In genomic region chr20:1160496-1160895, GRCh38 we compare ENCODE assay signal across 26 cellular contexts. TPM values are rescaled to one million over a fixed set of nuclear protein-coding genes. Genes with fewer than 3 reads are reported as not detected.
DNase-seq lines count a peak whose midpoint lies in the region; ATAC-seq, FAIRE-seq and TF ChIP-seq lines count a peak whose summit lies in the region.
"Had no signal": no experiment of that assay in that cellular context is flagged by ENCODE, and none has a peak within 500 bp of the region (broad histone marks: within the 10 kb centered on the region; RNA-seq: fewer than 3 reads in every experiment).

No MANE protein-coding gene starts in this region.

- TF ChIP-seq POLR2A in HepG2 (IDR thresholded peaks at IDR 0.05; ENCODE audit: insufficient read depth in 1 of 2, low read depth in 2 of 2, low read length in 2 of 2) (no peak), right lobe of liver (IDR thresholded peaks at IDR 0.05) (no peak)

- no peak for TF ChIP-seq RAD21 in HepG2 (CRISPR knock-in tag; IDR thresholded peaks at IDR 0.05)

- POLR2A ChIA-PET in HepG2 (lab: Yijun Ruan, JAX) = no interaction called here

- peaks cover 57 to 77% of the 10 kb centered on the region in 2 experiments for H3K36me3 ChIP-seq in HepG2 (replicated peaks in 1 of 2; ENCODE audit: control insufficient read depth in 1 of 2, insufficient read depth in 2 of 2, low read length in 2 of 2)
- peaks cover 3 to 51% (median 27%) of the 10 kb centered on the region in 4 donors for H3K36me3 ChIP-seq in right lobe of liver
- H3K36me3 ChIP-seq in bronchial epithelial cell (ENCODE audit: control insufficient read depth, insufficient read depth, low read length) = peaks cover 25% of the 10 kb centered on the region
- peaks cover 35 to 83% of the 10 kb centered on the region in 2 donors for H3K36me3 ChIP-seq in neuronal stem cell (replicated peaks in 1 of 2; ENCODE audit: control insufficient read depth in 2 of 2, insufficient read depth in 2 of 2, low read length in 2 of 2)

- no peak overlapping the region for H2BK5ac ChIP-seq in neuronal stem cell (ENCODE audit: low read length)

- H2BK120ac ChIP-seq in neuronal stem cell (ENCODE audit: low read depth, low read length) = no peak overlapping the region

- H4K8ac ChIP-seq in neuronal stem cell (ENCODE audit: low read depth, low read length) = no peak overlapping the region

- TF ChIP-seq EP300 in HepG2 (IDR thresholded peaks at IDR 0.05; ENCODE audit: low read depth in 2 of 2, low read length in 2 of 2) (no peak), HepG2 (CRISPR knock-in tag; IDR thresholded peaks at IDR 0.05; ENCODE audit: borderline replicate concordance) (no peak)

- TF ChIP-seq CTCF in HepG2 (CRISPR knock-in tag; IDR thresholded peaks at IDR 0.05) = no peak
- TF ChIP-seq CTCF in right lobe of liver (IDR thresholded peaks at IDR 0.05) = no peak
- no peak for TF ChIP-seq CTCF in bronchial epithelial cell (IDR thresholded peaks at IDR 0.05; ENCODE audit: insufficient read depth, low read length, severe bottlenecking)

- H3K4ac ChIP-seq in neuronal stem cell (ENCODE audit: low read length) = no peak overlapping the region

- H2AK5ac ChIP-seq in neuronal stem cell (ENCODE audit: low read depth, low read length) = no peak overlapping the region

- no peak overlapping the region for H2BK15ac ChIP-seq in neuronal stem cell (ENCODE audit: low read length)

- H3K4me3 ChIP-seq in HepG2 (replicated peaks in 1 of 3; ENCODE audit: insufficient read depth in 1 of 3, low read depth in 2 of 3, low read length in 3 of 3) (no peak overlapping the region), right lobe of liver (no peak overlapping the region), bronchial epithelial cell (ENCODE audit: low read depth, low read length) (no peak overlapping the region), neuronal stem cell (ENCODE audit: low read length in 2 of 2) (peak overlapping the region in 1 of 2 donors; percentile 33)
- H3K4me3 ChIP-seq: GM23338 had no signal

- no TSS peak for BruUV-seq in HepG2 (replicated peaks; lab: Mats Ljungman, UMichigan)

- H2AFZ ChIP-seq in HepG2 (ENCODE audit: low read length) = no peak overlapping the region
- H2AFZ ChIP-seq in neuronal stem cell (ENCODE audit: low read length) = no peak overlapping the region
- H2AFZ ChIP-seq: GM23338 had no signal

- CTCF ChIA-PET in HepG2 (lab: Yijun Ruan, JAX; ENCODE audit: low intra/inter-chr PET ratio, low total read pairs) = no interaction called here

- H3K9me3 ChIP-seq in HepG2 (ENCODE audit: low read length) = no peaks in the 10 kb centered on the region
- H3K9me3 ChIP-seq in right lobe of liver = no peaks in the 10 kb centered on the region
- H3K9me3 ChIP-seq in neuronal stem cell (replicated peaks in 1 of 2; ENCODE audit: control insufficient read depth in 2 of 2, insufficient read depth in 1 of 2, low read depth in 1 of 2, low read length in 2 of 2) = no peaks in the 10 kb centered on the region

- DNase-seq in HepG2 (ENCODE audit: low spot score) (no peak), right lobe of liver (no peak), bronchial epithelial cell (ENCODE audit: low read depth) (no peak), neuronal stem cell (ENCODE audit: low spot score) (no peak), urothelium cell line (ENCODE audit: low spot score) (no peak), NCI-H2196 (lab: John Stamatoyannopoulos, UW; ENCODE audit: unreplicated experiment) (no peak), cerebellar nuclear complex (lab: John Stamatoyannopoulos, UW) (no peak)
- no peak for DNase-seq in stimulated activated naive CD4-positive, alpha-beta T cell (lab: John Stamatoyannopoulos, UW)
- DNase-seq: C1 segment of cervical spinal cord; Calu3; CD4-positive, alpha-beta memory T cell; COR-L47; DMS53; DMS79 treated with DMSO at 0.1 percent for 48 hours; GF-D8; H9 had no signal

- no peaks in the 10 kb centered on the region; the same call in 1 of the 2 replicates for H4K20me1 ChIP-seq in HepG2 (ENCODE audit: insufficient read depth, low read length)

- ATAC-seq in HepG2 (no peak), right lobe of liver (no peak)
- ATAC-seq: GM23338, HCT116 had no signal

- no peaks in the 10 kb centered on the region for H3K27me3 ChIP-seq in HepG2 (ENCODE audit: control insufficient read depth in 1 of 2, insufficient read depth in 2 of 2, low read length in 2 of 2)
- H3K27me3 ChIP-seq in right lobe of liver = no peaks in the 10 kb centered on the region
- H3K27me3 ChIP-seq in bronchial epithelial cell (ENCODE audit: control insufficient read depth, insufficient read depth, low read length) = no peaks in the 10 kb centered on the region
- no peaks in the 10 kb centered on the region for H3K27me3 ChIP-seq in neuronal stem cell (ENCODE audit: control insufficient read depth in 3 of 3, insufficient read depth in 3 of 3, low read depth in 1 of 3, low read length in 3 of 3)

- in situ Hi-C loops in HepG2 (cut with HindIII; ENCODE audit: extremely low pct_ligation_motif_present, low pct_unique_long_range_greater_than_20kb) = no loop called here

- WGBS in HepG2 (ENCODE audit: low lambda C conversion rate) = 99% methylated on average over 10 of the region's 10 CpGs
- 93% methylated on average over 7 of the region's 10 CpGs for WGBS in right lobe of liver (ENCODE audit: insufficient coverage, low coverage, low lambda C conversion rate, missing lambda C conversion rate)
- WGBS in neuronal stem cell (ENCODE audit: extremely low coverage in 2 of 2, insufficient read length in 2 of 2, insufficient replicate concordance in 1 of 2), 2 donors = no CpG with 5 or more reads among the region's 10 CpGs

- H4K91ac ChIP-seq in neuronal stem cell (ENCODE audit: low read depth, low read length, poor library complexity) = no peak overlapping the region

- H2BK12ac ChIP-seq in neuronal stem cell (ENCODE audit: low read length) = no peak overlapping the region

- H3K9ac ChIP-seq in HepG2 (ENCODE audit: insufficient read depth, low read depth, low read length) (no peak overlapping the region), neuronal stem cell (ENCODE audit: low read depth, low read length, poor library complexity) (no peak overlapping the region)

- H3K23ac ChIP-seq in neuronal stem cell (ENCODE audit: low read depth, low read length, poor library complexity) = peak overlapping the region; percentile 3

- H3K27ac ChIP-seq in HepG2 (ENCODE audit: extremely low read length, insufficient read depth, low read length) = no peak overlapping the region
- H3K27ac ChIP-seq in right lobe of liver = no peak overlapping the region
- H3K27ac ChIP-seq in neuronal stem cell (replicated peaks; ENCODE audit: low read length) = no peak overlapping the region

- no peaks in the 10 kb centered on the region for H3K79me1 ChIP-seq in neuronal stem cell (ENCODE audit: low read depth, low read length)

- H3K14ac ChIP-seq in neuronal stem cell (ENCODE audit: low read length) = no peak overlapping the region

- FAIRE-seq in HepG2 (lab: Jason Lieb, UNC) = no peak
- peak; percentile 47 for FAIRE-seq in bronchial epithelial cell (lab: Jason Lieb, UNC)
- FAIRE-seq in urothelium cell line (lab: Jason Lieb, UNC) = peak; percentile 32
- FAIRE-seq: GM12891, GM18507 had no signal

- H3K18ac ChIP-seq in neuronal stem cell (ENCODE audit: low read length) = no peak overlapping the region

- H3K4me1 ChIP-seq in HepG2 (ENCODE audit: insufficient read depth, low read length) (peaks cover 6% of the 10 kb centered on the region), right lobe of liver (no peaks in the 10 kb centered on the region), neuronal stem cell (ENCODE audit: control insufficient read depth in 2 of 2, insufficient read depth in 1 of 2, low read depth in 1 of 2, low read length in 2 of 2) (no peaks in the 10 kb centered on the region)

- intact Hi-C loops in HepG2 (cut with micrococcal nuclease; ENCODE audit: unreplicated experiment) = no loop called here
- intact Hi-C loops in right lobe of liver (cut with DNase I) = no loop called here

- H3K4me2 ChIP-seq in HepG2 (ENCODE audit: low read depth, low read length) (no peak overlapping the region), neuronal stem cell (ENCODE audit: insufficient read depth, low read length, poor library complexity, severe bottlenecking) (no peak overlapping the region)
- H3K4me2 ChIP-seq: GM23338 had no signal

- no peaks in the 10 kb centered on the region for H3K79me2 ChIP-seq in HepG2 (ENCODE audit: insufficient read depth, low read length)

RNA-seq across cellular contexts. Expression of gene TMEM74B, which starts 24.3 kb away (rescaled TPM):
- total RNA-seq in HepG2 (2016; rRNA removed; fragmentation: Illumina TruSeq; extraction: Trizol) = 2.9 and 4.7 TPM in 2 replicates
- total RNA-seq in HepG2 (2016; cell fraction: cytosol; rRNA removed; fragmentation: Illumina TruSeq; extraction: Trizol; ENCODE audit: low read depth) = 3.3 and 3.9 TPM in 2 replicates
- 2.5 and 4.3 TPM in 2 replicates for total RNA-seq in HepG2 (2016; cell fraction: insoluble cytoplasmic fraction; rRNA removed; fragmentation: Illumina TruSeq; extraction: Trizol)
- total RNA-seq in HepG2 (2016; cell fraction: membrane; rRNA removed; fragmentation: Illumina TruSeq; extraction: Trizol) = 4.5 and 5.1 TPM in 2 replicates
- 3.5 and 6.3 TPM in 2 replicates for total RNA-seq in HepG2 (2016; cell fraction: nucleus; rRNA removed; fragmentation: Illumina TruSeq; extraction: Trizol)
- polyA plus RNA-seq in HepG2 (2011; rRNA removed) = 18.4 and 25.0 TPM in 2 replicates
- 10.2 and 16.1 TPM in 2 replicates for polyA plus RNA-seq in HepG2 (2011; cell fraction: cytosol; rRNA removed)
- 136 and 155 TPM in 2 replicates for polyA plus RNA-seq in HepG2 (2011; cell fraction: nucleus; rRNA removed)
- 12.7 and 14.7 TPM in 2 replicates for polyA plus RNA-seq in HepG2 (2012)
- 3.3 and 4.2 TPM in 2 replicates for polyA plus RNA-seq in HepG2 (2016; cell fraction: cytosol; fragmentation: Illumina TruSeq; extraction: Trizol; ENCODE audit: low read depth)
- polyA plus RNA-seq in HepG2 (2016; cell fraction: insoluble cytoplasmic fraction; fragmentation: Illumina TruSeq; extraction: Trizol; ENCODE audit: low read depth) = 2.6 and 2.9 TPM in 2 replicates
- 4.2 and 5.6 TPM in 2 replicates for polyA plus RNA-seq in HepG2 (2016; cell fraction: membrane; fragmentation: Illumina TruSeq; extraction: Trizol; ENCODE audit: low read depth)
- 11.6 and 13.1 TPM in 2 replicates for polyA plus RNA-seq in HepG2 (2016; cell fraction: nucleus; fragmentation: Illumina TruSeq; extraction: Trizol; ENCODE audit: insufficient read depth, low read depth)
- 11.3 TPM in 1 of 2 replicates, not detected in the other for polyA minus RNA-seq in HepG2 (2011; rRNA and poly(A)+ RNA removed; ENCODE audit: low replicate concordance)
- 5.0 and 6.8 TPM in 2 replicates for polyA minus RNA-seq in HepG2 (2011; cell fraction: cytosol; rRNA and poly(A)+ RNA removed)
- 12.4 and 13.4 TPM in 2 replicates for polyA minus RNA-seq in HepG2 (2011; cell fraction: nucleus; rRNA and poly(A)+ RNA removed)
- 1 to 10 TPM in 4 of 6 experiments, under 1 TPM in 2; 0.37 to 2.8 (median 1.8) TPM for total RNA-seq in right lobe of liver
- total RNA-seq in bronchial epithelial cell = 0.38 TPM in 1 of 2 replicates, not detected in the other
- 4.8 TPM for polyA plus RNA-seq in neuronal stem cell (2013, experiment 1 of 2)
- 3.8 TPM for polyA plus RNA-seq in neuronal stem cell (2013, experiment 2 of 2)
- total RNA-seq: A673; CD4-positive, alpha-beta memory T cell; G401 had no signal
- polyA plus RNA-seq: CD4-positive, alpha-beta memory T cell had no signal

RNA-seq across cellular contexts. Expression of gene PSMF1, which starts 42.1 kb away (rescaled TPM):
- total RNA-seq in HepG2 (2016; rRNA removed; fragmentation: Illumina TruSeq; extraction: Trizol) (86.0 and 113 TPM in 2 replicates), right lobe of liver (100 to 1,000 TPM in 5 of 6 experiments, 10 to 100 TPM in 1; 82.5 to 260 (median 116) TPM), bronchial epithelial cell (20.3 and 20.7 TPM in 2 replicates)
- total RNA-seq in HepG2 (2016; cell fraction: cytosol; rRNA removed; fragmentation: Illumina TruSeq; extraction: Trizol; ENCODE audit: low read depth) = 19.7 and 25.4 TPM in 2 replicates
- total RNA-seq in HepG2 (2016; cell fraction: insoluble cytoplasmic fraction; rRNA removed; fragmentation: Illumina TruSeq; extraction: Trizol) = 84.7 and 89.7 TPM in 2 replicates
- 45.7 and 47.8 TPM in 2 replicates for total RNA-seq in HepG2 (2016; cell fraction: membrane; rRNA removed; fragmentation: Illumina TruSeq; extraction: Trizol)
- total RNA-seq in HepG2 (2016; cell fraction: nucleus; rRNA removed; fragmentation: Illumina TruSeq; extraction: Trizol) = 55.8 and 66.5 TPM in 2 replicates
- 82.5 and 90.6 TPM in 2 replicates for polyA plus RNA-seq in HepG2 (2011; rRNA removed)
- polyA plus RNA-seq in HepG2 (2011; cell fraction: cytosol; rRNA removed) = 129 and 230 TPM in 2 replicates
- 130 and 163 TPM in 2 replicates for polyA plus RNA-seq in HepG2 (2011; cell fraction: nucleus; rRNA removed)
- polyA plus RNA-seq in HepG2 (2012) = 209 and 270 TPM in 2 replicates
- polyA plus RNA-seq in HepG2 (2016; cell fraction: cytosol; fragmentation: Illumina TruSeq; extraction: Trizol; ENCODE audit: low read depth) = 182 and 186 TPM in 2 replicates
- polyA plus RNA-seq in HepG2 (2016; cell fraction: insoluble cytoplasmic fraction; fragmentation: Illumina TruSeq; extraction: Trizol; ENCODE audit: low read depth) = 230 and 306 TPM in 2 replicates
- polyA plus RNA-seq in HepG2 (2016; cell fraction: membrane; fragmentation: Illumina TruSeq; extraction: Trizol; ENCODE audit: low read depth) = 158 and 165 TPM in 2 replicates
- polyA plus RNA-seq in HepG2 (2016; cell fraction: nucleus; fragmentation: Illumina TruSeq; extraction: Trizol; ENCODE audit: insufficient read depth, low read depth) = 135 and 140 TPM in 2 replicates
- 31.0 and 97.3 TPM in 2 replicates for polyA minus RNA-seq in HepG2 (2011; rRNA and poly(A)+ RNA removed; ENCODE audit: low replicate concordance)
- 90.7 and 92.5 TPM in 2 replicates for polyA minus RNA-seq in HepG2 (2011; cell fraction: cytosol; rRNA and poly(A)+ RNA removed)
- 67.6 and 70.3 TPM in 2 replicates for polyA minus RNA-seq in HepG2 (2011; cell fraction: nucleus; rRNA and poly(A)+ RNA removed)
- polyA plus RNA-seq in neuronal stem cell (2013, experiment 1 of 2) = 45.1 TPM
- 43.2 TPM for polyA plus RNA-seq in neuronal stem cell (2013, experiment 2 of 2)

RNA-seq across cellular contexts. Expression of gene C20orf202, which starts 42.8 kb away (rescaled TPM):
- total RNA-seq in HepG2 (2016; rRNA removed; fragmentation: Illumina TruSeq; extraction: Trizol) (0.20 TPM in 2 replicates), right lobe of liver (under 1 TPM in 1 of 6 experiments, not detected in 5; 0.19 TPM), bronchial epithelial cell (not detected in 2 replicates)
- total RNA-seq in HepG2 (2016; cell fraction: cytosol; rRNA removed; fragmentation: Illumina TruSeq; extraction: Trizol; ENCODE audit: low read depth) = 0.18 TPM in 1 of 2 replicates, not detected in the other
- 0.18 and 0.19 TPM in 2 replicates for total RNA-seq in HepG2 (2016; cell fraction: insoluble cytoplasmic fraction; rRNA removed; fragmentation: Illumina TruSeq; extraction: Trizol)
- total RNA-seq in HepG2 (2016; cell fraction: membrane; rRNA removed; fragmentation: Illumina TruSeq; extraction: Trizol) = 0.31 and 0.34 TPM in 2 replicates
- total RNA-seq in HepG2 (2016; cell fraction: nucleus; rRNA removed; fragmentation: Illumina TruSeq; extraction: Trizol) = not detected in 2 replicates
- 0.91 and 1.2 TPM in 2 replicates for polyA plus RNA-seq in HepG2 (2011; rRNA removed)
- polyA plus RNA-seq in HepG2 (2011; cell fraction: cytosol; rRNA removed) = 0.55 and 0.68 TPM in 2 replicates
- polyA plus RNA-seq in HepG2 (2011; cell fraction: nucleus; rRNA removed) = 1.9 and 2.2 TPM in 2 replicates
- 0.51 and 1.0 TPM in 2 replicates for polyA plus RNA-seq in HepG2 (2012)
- 0.15 and 0.26 TPM in 2 replicates for polyA plus RNA-seq in HepG2 (2016; cell fraction: cytosol; fragmentation: Illumina TruSeq; extraction: Trizol; ENCODE audit: low read depth)
- polyA plus RNA-seq in HepG2 (2016; cell fraction: insoluble cytoplasmic fraction; fragmentation: Illumina TruSeq; extraction: Trizol; ENCODE audit: low read depth) = 0.14 and 0.45 TPM in 2 replicates
- 0.18 and 0.36 TPM in 2 replicates for polyA plus RNA-seq in HepG2 (2016; cell fraction: membrane; fragmentation: Illumina TruSeq; extraction: Trizol; ENCODE audit: low read depth)
- polyA plus RNA-seq in HepG2 (2016; cell fraction: nucleus; fragmentation: Illumina TruSeq; extraction: Trizol; ENCODE audit: insufficient read depth, low read depth) = not detected in 2 replicates
- polyA minus RNA-seq in HepG2 (2011; rRNA and poly(A)+ RNA removed; ENCODE audit: low replicate concordance) = 0.14 TPM in 1 of 2 replicates, not detected in the other
- not detected in 2 replicates for polyA minus RNA-seq in HepG2 (2011; cell fraction: cytosol; rRNA and poly(A)+ RNA removed)
- 0.77 and 0.87 TPM in 2 replicates for polyA minus RNA-seq in HepG2 (2011; cell fraction: nucleus; rRNA and poly(A)+ RNA removed)
- polyA plus RNA-seq in neuronal stem cell (2013, experiment 1 of 2) = 0.24 TPM
- 0.10 TPM for polyA plus RNA-seq in neuronal stem cell (2013, experiment 2 of 2)
- total RNA-seq: A172, A673, Calu3, Daoy, G401, GM23338, H4 had no signal
- polyA plus RNA-seq: BJ, GM23338 had no signal
